Comparison of ENCODE assay signal across 24 cellular contexts in genomic region chr1:17409391-17409811, GRCh38. TPM values are rescaled to one million over a fixed set of nuclear protein-coding genes. Genes with fewer than 3 reads are reported as not detected.
DNase-seq lines count a peak whose midpoint lies in the region; ATAC-seq, FAIRE-seq and TF ChIP-seq lines count a peak whose summit lies in the region.
"Had no signal": no experiment of that assay in that cellular context is flagged by ENCODE, and none has a peak within 500 bp of the region (broad histone marks: within the 10 kb centered on the region; RNA-seq: fewer than 3 reads in every experiment).

No MANE protein-coding gene starts in this region.

- no peak for ATAC-seq in activated T-cell treated with anti-CD3 and anti-CD28 coated beads, Interleukin-2, amount 50 U/mL, for 72 hours (replicated peaks in 1 of 2)
- ATAC-seq in IMR-90 (ENCODE audit: low read depth), result no peak

- no peak overlapping the region for H3K4me3 ChIP-seq in IMR-90 (ENCODE audit: insufficient read depth, low read depth, low read length)
- H3K4me3 ChIP-seq in H1 (ENCODE audit: extremely low read depth in 1 of 4, insufficient read depth in 2 of 4, low read depth in 3 of 4, low read length in 4 of 4), result no peak overlapping the region
- peak overlapping the region in 1 of 2 donors; percentile 9 for H3K4me3 ChIP-seq in neuronal stem cell (ENCODE audit: low read length in 2 of 2)
- H3K4me3 ChIP-seq: Peyer's patch had no signal

- H4K8ac ChIP-seq in IMR-90 (ENCODE audit: low read depth in 2 of 2, low read length in 2 of 2) (no peak overlapping the region), H1 (ENCODE audit: extremely low read depth, insufficient read depth, low read length) (no peak overlapping the region), neuronal stem cell (ENCODE audit: low read depth, low read length) (no peak overlapping the region)

- intact Hi-C loops in IMR-90 (cut with micrococcal nuclease), result loop anchor here (5.0 kb wide), 1 partner anchor 172 kb away; no protein-coding TSS in a partner anchor

- peaks cover 0 to 30% of the 10 kb centered on the region in 2 experiments; a peak in 2 of 4 replicates for H3K79me2 ChIP-seq in H1 (ENCODE audit: control insufficient read depth in 1 of 2, insufficient read depth in 2 of 2, low read length in 2 of 2)

- no peaks in the 10 kb centered on the region for H3K9me3 Mint-ChIP-seq in activated T-cell treated with anti-CD3 and anti-CD28 coated beads, Interleukin-2, amount 50 U/mL, for 24 hours
- H3K9me3 Mint-ChIP-seq in activated T-cell treated with anti-CD3 and anti-CD28 coated beads, Interleukin-2, amount 50 U/mL, for 72 hours, result no peaks in the 10 kb centered on the region
- H3K9me3 Mint-ChIP-seq: HFFc6 had no signal

- no peak overlapping the region for H2BK12ac ChIP-seq in H1 (ENCODE audit: low read depth, low read length)
- H2BK12ac ChIP-seq in neuronal stem cell (ENCODE audit: low read length), result no peak overlapping the region

- no peak overlapping the region for H2BK15ac ChIP-seq in IMR-90 (ENCODE audit: low read depth, low read length)
- no peak overlapping the region for H2BK15ac ChIP-seq in H1 (ENCODE audit: low read length)
- no peak overlapping the region for H2BK15ac ChIP-seq in neuronal stem cell (ENCODE audit: low read length)

- H4K20me1 ChIP-seq in IMR-90 (ENCODE audit: insufficient read depth, low read length), result peaks cover 14% of the 10 kb centered on the region
- peaks cover 22 to 27% of the 10 kb centered on the region in 2 experiments for H4K20me1 ChIP-seq in H1 (replicated peaks in 1 of 2; ENCODE audit: control insufficient read depth in 1 of 2, insufficient read depth in 2 of 2, low read length in 2 of 2)

- H3K27me3 ChIP-seq in IMR-90 (ENCODE audit: control insufficient read depth, insufficient read depth, low read length) (no peaks in the 10 kb centered on the region), H1 (replicated peaks in 1 of 4; ENCODE audit: control insufficient read depth in 3 of 4, extremely low read depth in 1 of 4, insufficient read depth in 3 of 4, low read length in 3 of 4) (no peaks in the 10 kb centered on the region), neuronal stem cell (ENCODE audit: control insufficient read depth in 3 of 3, insufficient read depth in 3 of 3, low read depth in 1 of 3, low read length in 3 of 3) (no peaks in the 10 kb centered on the region)
- H3K27me3 ChIP-seq: Peyer's patch had no signal

- no peaks in the 10 kb centered on the region for H3K23me2 ChIP-seq in H1 (ENCODE audit: low read depth, low read length)

- peaks cover 85% of the 10 kb centered on the region for H3K36me3 Mint-ChIP-seq in activated T-cell treated with anti-CD3 and anti-CD28 coated beads, Interleukin-2, amount 50 U/mL, for 24 hours (ENCODE audit: low read depth)
- H3K36me3 Mint-ChIP-seq in activated T-cell treated with anti-CD3 and anti-CD28 coated beads, Interleukin-2, amount 50 U/mL, for 72 hours (ENCODE audit: insufficient read depth in 2 of 2), result peaks cover 11 to 47% of the 10 kb centered on the region in 2 donors

- H2BK20ac ChIP-seq in IMR-90 (ENCODE audit: low read depth, low read length) (no peak overlapping the region), H1 (ENCODE audit: low read length) (no peak overlapping the region)

- H3K9me3 ChIP-seq in IMR-90 (ENCODE audit: control insufficient read depth, insufficient read depth, low read length) (no peaks in the 10 kb centered on the region), H1 (ENCODE audit: insufficient read depth in 2 of 2, low read depth in 1 of 2, low read length in 1 of 2) (no peaks in the 10 kb centered on the region), neuronal stem cell (replicated peaks in 1 of 2; ENCODE audit: control insufficient read depth in 2 of 2, insufficient read depth in 1 of 2, low read depth in 1 of 2, low read length in 2 of 2) (no peaks in the 10 kb centered on the region)
- H3K9me3 ChIP-seq: Peyer's patch had no signal

- DNase-seq in activated T-cell treated with anti-CD3 and anti-CD28 coated beads, Interleukin-2, amount 50 U/mL, for 24 hours, result no peak
- DNase-seq in activated T-cell treated with anti-CD3 and anti-CD28 coated beads, Interleukin-2, amount 50 U/mL, for 72 hours, result no peak
- DNase-seq in IMR-90 (no peak), H1 (ENCODE audit: low read depth in 1 of 2, low spot score in 2 of 2) (no peak), neuronal stem cell (ENCODE audit: low spot score) (no peak), NCI-H187 (lab: John Stamatoyannopoulos, UW) (no peak), germinal center (ENCODE audit: low spot score) (no peak), SIG-M5 treated with dmso at 0.1 percent for 504 hours (lab: John Stamatoyannopoulos, UW; ENCODE audit: unreplicated experiment) (no peak)
- DNase-seq: DMS79, GOT3, HFFc6, Kasumi-1, NCI-H1105 treated with DMSO at 0.1 percent for 48 hours, NCI-H187 treated with DMSO at 0.1 percent for 48 hours, NCI-H2171 treated with DMSO at 0.1 percent for 48 hours, NCI-H774, Peyer's patch, SIG-M5 had no signal

- H2BK5ac ChIP-seq in IMR-90 (ENCODE audit: low read depth, low read length, poor library complexity, severe bottlenecking) (no peak overlapping the region), H1 (ENCODE audit: low read depth, low read length) (no peak overlapping the region), neuronal stem cell (ENCODE audit: low read length) (peak overlapping the region; percentile 24)

- TF ChIP-seq RAD21 in IMR-90 (IDR thresholded peaks at IDR 0.05; ENCODE audit: low read length) (no peak), H1 (IDR thresholded peaks at IDR 0.05 in 1 of 2, conservative IDR thresholded peaks at IDR 0.05 in 1 of 2; ENCODE audit: low read depth in 2 of 2, low read length in 2 of 2) (no peak)

- H2AK9ac ChIP-seq in IMR-90 (replicated peaks; ENCODE audit: low read depth, low read length, poor library complexity), result peak overlapping the region; percentile 28

- H2AFZ ChIP-seq in IMR-90 (replicated peaks; ENCODE audit: low read length, poor library complexity), result no peak overlapping the region
- H2AFZ ChIP-seq in H1 (ENCODE audit: low read length), result no peak overlapping the region
- H2AFZ ChIP-seq in neuronal stem cell (ENCODE audit: low read length), result no peak overlapping the region

- no peak overlapping the region for H3K4ac ChIP-seq in IMR-90 (ENCODE audit: low read depth, low read length)
- H3K4ac ChIP-seq in H1 (replicated peaks; ENCODE audit: insufficient read length, low read depth, low read length), result no peak overlapping the region
- H3K4ac ChIP-seq in neuronal stem cell (ENCODE audit: low read length), result no peak overlapping the region

- no peak for TF ChIP-seq EP300 in H1 (IDR thresholded peaks at IDR 0.05; ENCODE audit: borderline replicate concordance in 1 of 2, low read depth in 2 of 2, low read length in 2 of 2)

- H3K4me1 Mint-ChIP-seq in activated T-cell treated with anti-CD3 and anti-CD28 coated beads, Interleukin-2, amount 50 U/mL, for 24 hours (ENCODE audit: low read depth), result no peaks in the 10 kb centered on the region
- H3K4me1 Mint-ChIP-seq in activated T-cell treated with anti-CD3 and anti-CD28 coated beads, Interleukin-2, amount 50 U/mL, for 72 hours (ENCODE audit: low read depth), result no peaks in the 10 kb centered on the region

- no peak overlapping the region for H3K4me3 Mint-ChIP-seq in activated T-cell treated with anti-CD3 and anti-CD28 coated beads, Interleukin-2, amount 50 U/mL, for 24 hours
- H3K4me3 Mint-ChIP-seq in activated T-cell treated with anti-CD3 and anti-CD28 coated beads, Interleukin-2, amount 50 U/mL, for 72 hours, result no peak overlapping the region
- H3K4me3 Mint-ChIP-seq: CD14-positive monocyte, HFFc6 had no signal

- H2BK120ac ChIP-seq in IMR-90 (ENCODE audit: low read depth, low read length) (no peak overlapping the region), H1 (replicated peaks; ENCODE audit: low read depth, low read length) (no peak overlapping the region), neuronal stem cell (ENCODE audit: low read depth, low read length) (no peak overlapping the region)

- TF ChIP-seq CTCF in IMR-90 (conservative IDR thresholded peaks at IDR 0.05; ENCODE audit: low read depth, low read length) (no peak), H1 (IDR thresholded peaks at IDR 0.05; ENCODE audit: control extremely low read depth in 1 of 3, insufficient read depth in 1 of 3, low read depth in 1 of 3, low read length in 3 of 3) (no peak)

- H3K27ac Mint-ChIP-seq in activated T-cell treated with anti-CD3 and anti-CD28 coated beads, Interleukin-2, amount 50 U/mL, for 24 hours, result peak overlapping the region; percentile 40
- no peak overlapping the region for H3K27ac Mint-ChIP-seq in activated T-cell treated with anti-CD3 and anti-CD28 coated beads, Interleukin-2, amount 50 U/mL, for 72 hours
- H3K27ac Mint-ChIP-seq: HFFc6 had no signal

- no peak for TF ChIP-seq POLR2A in IMR-90 (IDR thresholded peaks at IDR 0.05; ENCODE audit: low read depth, low read length)
- TF ChIP-seq POLR2A in H1 (IDR thresholded peaks at IDR 0.05; ENCODE audit: control extremely low read depth in 1 of 2, low read depth in 2 of 2, low read length in 2 of 2), result no peak

- no peak overlapping the region for H4K5ac ChIP-seq in IMR-90 (ENCODE audit: low read depth, low read length)
- H4K5ac ChIP-seq in H1 (ENCODE audit: insufficient read length, low read depth, low read length), result no peak overlapping the region

- H3K27me3 Mint-ChIP-seq in activated T-cell treated with anti-CD3 and anti-CD28 coated beads, Interleukin-2, amount 50 U/mL, for 24 hours, result no peaks in the 10 kb centered on the region
- no peaks in the 10 kb centered on the region for H3K27me3 Mint-ChIP-seq in activated T-cell treated with anti-CD3 and anti-CD28 coated beads, Interleukin-2, amount 50 U/mL, for 72 hours (ENCODE audit: low read depth)

- peaks cover 52% of the 10 kb centered on the region for H3K36me3 ChIP-seq in IMR-90 (ENCODE audit: control insufficient read depth, insufficient read depth, low read length)
- H3K36me3 ChIP-seq in H1 (ENCODE audit: control insufficient read depth in 2 of 4, insufficient read depth in 4 of 4, low read length in 3 of 4), result peaks cover 37 to 73% (median 64%) of the 10 kb centered on the region in 4 experiments
- peaks cover 65 to 83% of the 10 kb centered on the region in 2 donors for H3K36me3 ChIP-seq in neuronal stem cell (replicated peaks in 1 of 2; ENCODE audit: control insufficient read depth in 2 of 2, insufficient read depth in 2 of 2, low read length in 2 of 2)

- H2AK5ac ChIP-seq in IMR-90 (ENCODE audit: low read depth, low read length), result no peak overlapping the region
- H2AK5ac ChIP-seq in H1 (ENCODE audit: low read depth, low read length), result no peak overlapping the region
- H2AK5ac ChIP-seq in neuronal stem cell (ENCODE audit: low read depth, low read length), result no peak overlapping the region

- no peak overlapping the region for H3K56ac ChIP-seq in IMR-90 (ENCODE audit: extremely low read depth, insufficient read depth, low read length)
- H3K56ac ChIP-seq in H1 (replicated peaks; ENCODE audit: insufficient read length, low read depth, low read length), result no peak overlapping the region

- WGBS in IMR-90 (ENCODE audit: extremely low coverage in 2 of 2, insufficient read length in 1 of 2), 2 experiments, result 94% methylated on average over 7 of the region's 10 CpGs; no CpG with 5 or more reads in 1 of the 2 experiments
- WGBS in H1 (ENCODE audit: extremely low coverage in 1 of 2, insufficient coverage in 1 of 2, insufficient read length in 1 of 2, insufficient replicate concordance in 2 of 2, low coverage in 1 of 2, low lambda C conversion rate in 2 of 2, missing lambda C conversion rate in 1 of 2), 2 experiments, result 98% methylated on average over 10 of the region's 10 CpGs; no CpG with 5 or more reads in 1 of the 2 experiments
- WGBS in neuronal stem cell (ENCODE audit: extremely low coverage in 2 of 2, insufficient read length in 2 of 2, insufficient replicate concordance in 1 of 2), 2 donors, result no CpG with 5 or more reads among the region's 10 CpGs

- dilution Hi-C loops in IMR-90 (cut with HindIII; ENCODE audit: low sequenced_read_pairs, unreplicated experiment), result no loop called here

- no peak overlapping the region for H3K23ac ChIP-seq in IMR-90 (ENCODE audit: low read depth, low read length)
- H3K23ac ChIP-seq in H1 (ENCODE audit: insufficient read length), result no peak overlapping the region
- H3K23ac ChIP-seq in neuronal stem cell (ENCODE audit: low read depth, low read length, poor library complexity), result peak overlapping the region; percentile 73

- H3K18ac ChIP-seq in IMR-90 (ENCODE audit: low read depth, low read length) (no peak overlapping the region), H1 (ENCODE audit: extremely low read depth, low read length) (no peak overlapping the region), neuronal stem cell (ENCODE audit: low read length) (no peak overlapping the region)

- peaks cover 2% of the 10 kb centered on the region; the same call in 1 of the 2 replicates for H3K9me1 ChIP-seq in IMR-90 (ENCODE audit: insufficient read depth, low read length)

- no peak overlapping the region for H3K27ac ChIP-seq in IMR-90 (ENCODE audit: insufficient read depth, low read length)
- 0 out of 2 replicates have a peak overlapping the region, but pooled peaks have one; percentile 19 for H3K27ac ChIP-seq in H1 (ENCODE audit: low read depth, low read length)
- no peak overlapping the region for H3K27ac ChIP-seq in neuronal stem cell (replicated peaks; ENCODE audit: low read length)
- H3K27ac ChIP-seq: Peyer's patch had no signal

- in situ Hi-C loops in IMR-90 (cut with MboI; ENCODE audit: low sequenced_read_pairs), result loop anchor here (5.0 kb wide), 2 partner anchors 282 to 347 kb away; no protein-coding TSS in a partner anchor

- H3K4me1 ChIP-seq in IMR-90 (ENCODE audit: control insufficient read depth, insufficient read depth, low read length) (peaks cover 4% of the 10 kb centered on the region), H1 (replicated peaks in 1 of 4; ENCODE audit: control insufficient read depth in 3 of 4, insufficient read depth in 4 of 4, low read length in 3 of 4) (peaks cover 0 to 5% (median 2%) of the 10 kb centered on the region in 4 experiments; a peak in 4 of 7 replicates), neuronal stem cell (ENCODE audit: control insufficient read depth in 2 of 2, insufficient read depth in 1 of 2, low read depth in 1 of 2, low read length in 2 of 2) (peaks cover 0 to 3% of the 10 kb centered on the region in 2 donors)
- H3K4me1 ChIP-seq: Peyer's patch had no signal

- CTCF ChIA-PET in IMR-90 (lab: Yijun Ruan, JAX) (no interaction called here), H1 (lab: Charles Lee; ENCODE audit: partially characterized antibody) (interaction anchor here (0.9 to 1.2 kb wide), 3 partner anchors 9 to 32 kb away, joined by 3 read pairs; no protein-coding TSS in a partner anchor)

- no peak for FAIRE-seq in H1 (lab: Jason Lieb, UNC)
- FAIRE-seq: A204.1, G401.6, GM12892, GM19239 had no signal

- no peak overlapping the region for H3K9ac ChIP-seq in IMR-90 (ENCODE audit: low read depth, low read length)
- no peak overlapping the region for H3K9ac ChIP-seq in H1 (replicated peaks in 1 of 4; ENCODE audit: extremely low read depth in 1 of 4, low read depth in 3 of 4, low read length in 3 of 4)
- no peak overlapping the region for H3K9ac ChIP-seq in neuronal stem cell (ENCODE audit: low read depth, low read length, poor library complexity)

- BruUV-seq in IMR-90 (replicated peaks; lab: Mats Ljungman, UMichigan), result no TSS peak

- H4K91ac ChIP-seq in IMR-90 (ENCODE audit: insufficient read depth, low read depth, low read length) (no peak overlapping the region), H1 (replicated peaks; ENCODE audit: insufficient read length, low read length) (no peak overlapping the region), neuronal stem cell (ENCODE audit: low read depth, low read length, poor library complexity) (no peak overlapping the region)

- no peak overlapping the region for H3K14ac ChIP-seq in IMR-90 (replicated peaks; ENCODE audit: low read depth, low read length)
- H3K14ac ChIP-seq in H1 (ENCODE audit: insufficient read length), result no peak overlapping the region
- no peak overlapping the region for H3K14ac ChIP-seq in neuronal stem cell (ENCODE audit: low read length)

- H3K4me2 ChIP-seq in IMR-90 (ENCODE audit: low read depth, low read length), result no peak overlapping the region
- no peak overlapping the region for H3K4me2 ChIP-seq in H1 (ENCODE audit: insufficient read depth in 1 of 2, low read depth in 2 of 2, low read length in 2 of 2)
- H3K4me2 ChIP-seq in neuronal stem cell (ENCODE audit: insufficient read depth, low read length, poor library complexity, severe bottlenecking), result no peak overlapping the region

- peaks cover under 1 to 30% of the 10 kb centered on the region in 2 experiments; a peak in 3 of 4 replicates for H3K79me1 ChIP-seq in IMR-90 (ENCODE audit: low read depth in 1 of 2, low read length in 2 of 2)
- peaks cover 3% of the 10 kb centered on the region; the same call in 1 of the 2 replicates for H3K79me1 ChIP-seq in H1 (ENCODE audit: low read depth, low read length)
- H3K79me1 ChIP-seq in neuronal stem cell (ENCODE audit: low read depth, low read length), result peaks cover 7% of the 10 kb centered on the region

- POLR2A ChIA-PET in IMR-90 (lab: Charles Lee; ENCODE audit: unreplicated experiment), result no interaction called here
- POLR2A ChIA-PET in H1 (lab: Charles Lee; ENCODE audit: partially characterized antibody), result interaction anchor here (1.5 to 10.0 kb wide), 3 partner anchors 12 to 27 kb away, joined by 4 to 116 read pairs (median 4); partner anchors contain the start of gene RCC2

RNA-seq across cellular contexts. Expression of gene RCC2, which starts 30.1 kb away (rescaled TPM):
- total RNA-seq in activated T-cell treated with anti-CD3 and anti-CD28 coated beads, Interleukin-2, amount 50 U/mL, for 72 hours, result 100 to 1,000 TPM; 217 to 272 TPM
- 24.0 and 24.2 TPM in 2 replicates for total RNA-seq in IMR-90 (2012; rRNA removed)
- polyA plus RNA-seq in IMR-90 (2012; rRNA removed) (38.9 and 43.5 TPM in 2 replicates), H1 (2011; rRNA removed) (229 and 389 TPM in 2 replicates)
- polyA plus RNA-seq in IMR-90 (2012; cell fraction: cytosol; rRNA removed), result 33.7 and 55.9 TPM in 2 replicates
- polyA plus RNA-seq in IMR-90 (2012; cell fraction: nucleus; rRNA removed; ENCODE audit: low replicate concordance), result 83.0 and 140 TPM in 2 replicates
- total RNA-seq in H1 (2021; fragmentation: NEBNext Ultra II Directional; extraction: Animal tissue kit (Norgen Biotek cat#: 25700)), result 454 and 455 TPM in 2 replicates
- polyA plus RNA-seq in H1 (2011; cell fraction: cytosol; rRNA removed), result 208 TPM
- 390 TPM for polyA plus RNA-seq in H1 (2011; cell fraction: nucleus; rRNA removed)
- polyA plus RNA-seq in H1 (2012, experiment 1 of 2), result 308 to 381 TPM (median 333 TPM) in 4 replicates
- 197 TPM for polyA plus RNA-seq in H1 (2012, experiment 2 of 2)
- 230 TPM for polyA plus RNA-seq in H1 (2013, experiment 1 of 2)
- polyA plus RNA-seq in H1 (2013, experiment 2 of 2), result 221 TPM
- 172 and 251 TPM in 2 replicates for polyA minus RNA-seq in H1 (2011; rRNA and poly(A)+ RNA removed)
- polyA minus RNA-seq in H1 (2011; cell fraction: cytosol; rRNA and poly(A)+ RNA removed), result 193 TPM
- polyA minus RNA-seq in H1 (2011; cell fraction: nucleus; rRNA and poly(A)+ RNA removed), result 82.4 TPM
- polyA plus RNA-seq in neuronal stem cell (2013, experiment 1 of 2), result 122 TPM
- 124 TPM for polyA plus RNA-seq in neuronal stem cell (2013, experiment 2 of 2)

RNA-seq across cellular contexts. Expression of gene PADI6, which starts 37.4 kb away (rescaled TPM):
- total RNA-seq in activated T-cell treated with anti-CD3 and anti-CD28 coated beads, Interleukin-2, amount 50 U/mL, for 72 hours, result not detected
- not detected in 2 replicates for total RNA-seq in IMR-90 (2012; rRNA removed)
- not detected in 2 replicates for polyA plus RNA-seq in IMR-90 (2012; rRNA removed)
- polyA plus RNA-seq in IMR-90 (2012; cell fraction: cytosol; rRNA removed), result not detected in 2 replicates
- not detected in 2 replicates for polyA plus RNA-seq in IMR-90 (2012; cell fraction: nucleus; rRNA removed; ENCODE audit: low replicate concordance)
- not detected in 2 replicates for total RNA-seq in H1 (2021; fragmentation: NEBNext Ultra II Directional; extraction: Animal tissue kit (Norgen Biotek cat#: 25700))
- not detected in 2 replicates for polyA plus RNA-seq in H1 (2011; rRNA removed)
- polyA plus RNA-seq in H1 (2011; cell fraction: cytosol; rRNA removed), result not detected
- not detected for polyA plus RNA-seq in H1 (2011; cell fraction: nucleus; rRNA removed)
- polyA plus RNA-seq in H1 (2012, experiment 1 of 2), result not detected in 4 replicates
- not detected for polyA plus RNA-seq in H1 (2012, experiment 2 of 2)
- polyA plus RNA-seq in H1 (2013, experiment 1 of 2), result not detected
- polyA plus RNA-seq in H1 (2013, experiment 2 of 2), result not detected
- not detected in 2 replicates for polyA minus RNA-seq in H1 (2011; rRNA and poly(A)+ RNA removed)
- not detected for polyA minus RNA-seq in H1 (2011; cell fraction: cytosol; rRNA and poly(A)+ RNA removed)
- polyA minus RNA-seq in H1 (2011; cell fraction: nucleus; rRNA and poly(A)+ RNA removed), result not detected
- polyA plus RNA-seq in neuronal stem cell (2013, experiment 1 of 2), result not detected
- polyA plus RNA-seq in neuronal stem cell (2013, experiment 2 of 2), result not detected
- total RNA-seq: HFFc6, NCI-H460, Peyer's patch had no signal
